30 cellular contexts compared by ENCODE assay signal in the genomic region with DNA sequence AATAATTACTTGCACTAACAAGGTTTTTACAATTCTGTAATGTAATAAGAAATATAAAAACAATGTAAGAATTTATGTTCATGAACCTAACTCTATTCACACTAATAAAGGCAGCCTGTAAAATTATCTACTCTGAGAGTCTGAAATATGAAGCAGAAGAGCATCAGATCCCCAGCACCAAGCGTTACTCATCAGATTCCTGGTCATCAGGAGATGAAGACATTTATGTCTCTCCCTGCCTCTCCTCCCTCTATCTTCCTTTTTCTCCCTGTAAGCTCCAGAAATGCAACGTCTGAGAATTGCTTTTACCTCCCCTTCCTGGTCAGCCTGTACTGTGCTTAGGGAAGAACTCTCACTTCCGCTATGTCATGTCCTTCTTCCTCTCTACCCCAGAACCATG.
"Had no signal": no experiment of that assay in that cellular context is flagged by ENCODE, and none has a peak within 500 bp of the region (broad histone marks: within the 10 kb centered on the region; RNA-seq: fewer than 3 reads in every experiment).

No MANE protein-coding gene starts in this region.

- H3K27me3 ChIP-seq: breast epithelium, esophagus muscularis mucosa, gastrocnemius medialis, hepatocyte, transverse colon had no signal

- H2AFZ ChIP-seq: hepatocyte, parathyroid adenoma had no signal

- H3K4me1 ChIP-seq: breast epithelium, gastrocnemius medialis, parathyroid adenoma, psoas muscle, transverse colon had no signal

- H3K36me3 Mint-ChIP-seq: activated CD8-positive, alpha-beta memory T cell treated with anti-CD3 and anti-CD28 coated beads, Interleukin-2, amount 10 ng/mL, durations not matched to agents 7 days and 5 days; activated naive CD4-positive, alpha-beta T cell treated with anti-CD3 and anti-CD28 coated beads, Interleukin-2, amount 50 U/mL, for 24 hours; naive thymus-derived CD4-positive, alpha-beta T cell had no signal

- H3K4me3 Mint-ChIP-seq: activated B cell treated with CpG ODN at 0.5 μM for 24 hours; activated CD8-positive, alpha-beta memory T cell treated with anti-CD3 and anti-CD28 coated beads, Interleukin-2, amount 10 ng/mL, durations not matched to agents 7 days and 5 days; activated CD8-positive, alpha-beta T cell treated with anti-CD3 and anti-CD28 coated beads, Interleukin-2, amount 10 ng/mL, durations not matched to agents 7 days and 5 days; activated naive CD4-positive, alpha-beta T cell treated with anti-CD3 and anti-CD28 coated beads, Interleukin-2, amount 50 U/mL, for 24 hours; activated naive CD8-positive, alpha-beta T cell treated with anti-CD3 and anti-CD28 coated beads, Interleukin-2, amount 50 U/mL, for 24 hours; central memory CD8-positive, alpha-beta T cell; dendritic cell treated with granulocyte-macrophage colony-stimulating factor and Interleukin-4, amounts not matched to agents 40 ng/mL and 50 ng/mL, for 4 days; naive thymus-derived CD4-positive, alpha-beta T cell; neural crest cell; T-helper 1 cell treated with Interleukin-12 subunit alpha and Interleukin-12 subunit beta and Interleukin-4 antibody, amounts not matched to agents 30 μg/mL and 1 μg/mL, for 36 hours had no signal

- H3K27ac Mint-ChIP-seq: activated B cell treated with CpG ODN at 0.5 μM for 24 hours; activated CD8-positive, alpha-beta memory T cell treated with anti-CD3 and anti-CD28 coated beads, Interleukin-2, amount 10 ng/mL, durations not matched to agents 7 days and 5 days; activated CD8-positive, alpha-beta T cell treated with anti-CD3 and anti-CD28 coated beads, Interleukin-2, amount 10 ng/mL, durations not matched to agents 7 days and 5 days; activated naive CD4-positive, alpha-beta T cell treated with anti-CD3 and anti-CD28 coated beads, Interleukin-2, amount 50 U/mL, for 24 hours; activated naive CD8-positive, alpha-beta T cell treated with anti-CD3 and anti-CD28 coated beads, Interleukin-2, amount 50 U/mL, for 24 hours; activated T-helper 2 cell treated with anti-CD3 and anti-CD28 coated beads, Interferon-gamma antibody, Interleukin-2, Interleukin-4, amounts not matched to agents 10 μg/mL and 5 μg/mL and 100 μg/mL, durations not matched to agents 14 hours and 24 hours and 36 hours; dendritic cell treated with granulocyte-macrophage colony-stimulating factor and Interleukin-4, amounts not matched to agents 40 ng/mL and 50 ng/mL, for 4 days; naive thymus-derived CD4-positive, alpha-beta T cell; T-helper 1 cell treated with Interleukin-12 subunit alpha and Interleukin-12 subunit beta and Interleukin-4 antibody, amounts not matched to agents 30 μg/mL and 1 μg/mL, for 36 hours had no signal

- H3K4me1 Mint-ChIP-seq: activated CD8-positive, alpha-beta memory T cell treated with anti-CD3 and anti-CD28 coated beads, Interleukin-2, amount 10 ng/mL, durations not matched to agents 7 days and 5 days; activated naive CD4-positive, alpha-beta T cell treated with anti-CD3 and anti-CD28 coated beads, Interleukin-2, amount 50 U/mL, for 24 hours; activated naive CD8-positive, alpha-beta T cell treated with anti-CD3 and anti-CD28 coated beads, Interleukin-2, amount 50 U/mL, for 24 hours; central memory CD8-positive, alpha-beta T cell; naive thymus-derived CD4-positive, alpha-beta T cell had no signal

- ATAC-seq: activated CD8-positive, alpha-beta memory T cell treated with anti-CD3 and anti-CD28 coated beads, Interleukin-2, amount 10 ng/mL, durations not matched to agents 7 days and 5 days; activated CD8-positive, alpha-beta T cell treated with anti-CD3 and anti-CD28 coated beads, Interleukin-2, amount 10 ng/mL, durations not matched to agents 7 days and 5 days; activated naive CD8-positive, alpha-beta T cell treated with anti-CD3 and anti-CD28 coated beads, Interleukin-2, amount 50 U/mL, for 24 hours; gastrocnemius medialis; left cardiac atrium; left ventricle myocardium superior; naive thymus-derived CD4-positive, alpha-beta T cell; psoas muscle had no signal

- H3K27ac ChIP-seq: breast epithelium, esophagus muscularis mucosa, gastrocnemius medialis, hepatocyte, parathyroid adenoma, psoas muscle, transverse colon had no signal

- H3K4me3 ChIP-seq: breast epithelium, esophagus muscularis mucosa, gastrocnemius medialis, hepatocyte, psoas muscle, transverse colon had no signal

- H3K79me2 ChIP-seq: hepatocyte, parathyroid adenoma had no signal

- H3K36me3 ChIP-seq: breast epithelium, esophagus muscularis mucosa, gastrocnemius medialis, transverse colon had no signal

- H3K9me3 ChIP-seq: breast epithelium, esophagus muscularis mucosa, gastrocnemius medialis, psoas muscle, transverse colon had no signal

- H3K27me3 Mint-ChIP-seq: activated B cell treated with CpG ODN at 0.5 μM for 24 hours; activated naive CD4-positive, alpha-beta T cell treated with anti-CD3 and anti-CD28 coated beads, Interleukin-2, amount 50 U/mL, for 24 hours; activated naive CD8-positive, alpha-beta T cell treated with anti-CD3 and anti-CD28 coated beads, Interleukin-2, amount 50 U/mL, for 24 hours; dendritic cell treated with granulocyte-macrophage colony-stimulating factor and Interleukin-4, amounts not matched to agents 40 ng/mL and 50 ng/mL, for 4 days had no signal

- DNase-seq: activated B cell treated with CpG ODN at 0.5 μM for 24 hours; activated CD8-positive, alpha-beta memory T cell treated with anti-CD3 and anti-CD28 coated beads, Interleukin-2, amount 10 ng/mL, durations not matched to agents 7 days and 5 days; activated CD8-positive, alpha-beta T cell treated with anti-CD3 and anti-CD28 coated beads, Interleukin-2, amount 10 ng/mL, durations not matched to agents 7 days and 5 days; activated naive CD8-positive, alpha-beta T cell treated with anti-CD3 and anti-CD28 coated beads, Interleukin-2, amount 50 U/mL, for 24 hours; activated T-cell treated with anti-CD3 and anti-CD28 coated beads, Interleukin-2, amount 50 U/mL, for 48 hours; gastrocnemius medialis; glutamatergic neuron; islet precursor cell; left cardiac atrium; left ventricle myocardium superior; mammary epithelial cell; midbrain; naive thymus-derived CD4-positive, alpha-beta T cell; nucleus accumbens; psoas muscle; stimulated activated CD4-positive, alpha-beta T cell treated with anti-CD3 and anti-CD28 coated beads, Interleukin-15, amount 100 ng/mL, for 24 hours; stimulated activated CD4-positive, alpha-beta T cell treated with anti-CD3 and anti-CD28 coated beads, Interleukin-2, amount 100 ng/mL, for 24 hours; stimulated activated naive CD4-positive, alpha-beta T cell treated with Interleukin-2 at 50 U/mL for 16 hours; T1000; transverse colon had no signal

- H3K9me3 Mint-ChIP-seq: activated B cell treated with CpG ODN at 0.5 μM for 24 hours; activated naive CD4-positive, alpha-beta T cell treated with anti-CD3 and anti-CD28 coated beads, Interleukin-2, amount 50 U/mL, for 24 hours; activated naive CD8-positive, alpha-beta T cell treated with anti-CD3 and anti-CD28 coated beads, Interleukin-2, amount 50 U/mL, for 24 hours; activated T-helper 2 cell treated with anti-CD3 and anti-CD28 coated beads, Interferon-gamma antibody, Interleukin-2, Interleukin-4, amounts not matched to agents 10 μg/mL and 5 μg/mL and 100 μg/mL, durations not matched to agents 14 hours and 24 hours and 36 hours; central memory CD8-positive, alpha-beta T cell; dendritic cell treated with granulocyte-macrophage colony-stimulating factor and Interleukin-4, amounts not matched to agents 40 ng/mL and 50 ng/mL, for 4 days; neural crest cell; T-helper 1 cell treated with Interleukin-12 subunit alpha and Interleukin-12 subunit beta and Interleukin-4 antibody, amounts not matched to agents 30 μg/mL and 1 μg/mL, for 36 hours had no signal

- H3K4me2 ChIP-seq: hepatocyte had no signal

- H3K9ac ChIP-seq: parathyroid adenoma had no signal
